ENCODE assay signal across 19 cellular contexts in genomic region chrX:63765692-63766091, GRCh38.
"Had no signal": no experiment of that assay in that cellular context is flagged by ENCODE, and none has a peak within 500 bp of the region (broad histone marks: within the 10 kb centered on the region; RNA-seq: fewer than 3 reads in every experiment).

No MANE protein-coding gene starts in this region.

- H3K4me1 ChIP-seq: psoas muscle, spleen had no signal

- H3K9me3 ChIP-seq: neutrophil, thoracic aorta had no signal

- DNase-seq: effector memory CD4-positive, alpha-beta T cell; heart left ventricle; hippocampal formation; kidney glomerular epithelial cell; naive thymus-derived CD8-positive, alpha-beta T cell; psoas muscle; retina; spleen; stimulated activated CD4-positive, alpha-beta T cell treated with anti-CD3 and anti-CD28 coated beads, Interleukin-15, amount 100 ng/mL, for 24 hours; stimulated activated CD4-positive, alpha-beta T cell treated with anti-CD3 and anti-CD28 coated beads, Interleukin-1b, Interleukin-23, amount 100 ng/mL, for 48 hours; stimulated activated CD4-positive, alpha-beta T cell treated with anti-CD3 and anti-CD28 coated beads, Interleukin-4, amount 100 ng/mL, for 24 hours; stimulated activated naive B cell treated with anti-CD40 and anti-IgM and Interleukin-4, amounts not matched to agents 10 μg/mL and 1 μg/mL and 100 μg/mL, for 72 hours; stimulated activated naive CD8-positive, alpha-beta T cell treated with anti-CD3 and anti-CD28 coated beads, Interleukin-15, amount 100 ng/mL, for 72 hours; trophoblast cell had no signal

- ATAC-seq: esophagus mucosa; heart left ventricle; left lobe of liver; naive thymus-derived CD8-positive, alpha-beta T cell; psoas muscle; sciatic nerve; stimulated activated naive B cell treated with anti-CD40 and anti-IgM and Interleukin-4, amounts not matched to agents 10 μg/mL and 1 μg/mL and 100 μg/mL, for 72 hours; stimulated activated naive CD8-positive, alpha-beta T cell treated with anti-CD3 and anti-CD28 coated beads, Interleukin-15, amount 100 ng/mL, for 72 hours had no signal

- H3K4me3 ChIP-seq: heart left ventricle, psoas muscle, spleen, thoracic aorta had no signal

- H3K27me3 ChIP-seq: neutrophil, spleen had no signal

- H3K27ac ChIP-seq: heart left ventricle, neutrophil, psoas muscle, spleen, thoracic aorta had no signal

- H3K36me3 ChIP-seq: heart left ventricle, neutrophil, spleen, thoracic aorta had no signal
